In genomic region chr7:44712012-44712411, GRCh38 we compare ENCODE assay signal across 16 cellular contexts. TPM values are rescaled to one million over a fixed set of nuclear protein-coding genes. Genes with fewer than 3 reads are reported as not detected.
A peak's percentile ranks its signal among the peaks of the same experiment; 100 is the strongest.
DNase-seq lines count a peak whose midpoint lies in the region; ATAC-seq and TF ChIP-seq lines count a peak whose summit lies in the region.
"Had no signal": no experiment of that assay in that cellular context is flagged by ENCODE, and none has a peak within 500 bp of the region (broad histone marks: within the 10 kb centered on the region; RNA-seq: fewer than 3 reads in every experiment).

No MANE protein-coding gene starts in this region.

- no peak overlapping the region for H3K9ac ChIP-seq in MM.1S (ENCODE audit: low read length)

- CTCF ChIA-PET in activated CD4-positive, alpha-beta T cell treated with anti-CD3 and anti-CD28 coated beads for 36 hours (lab: Charles Lee), result no interaction called here

- no peak overlapping the region for H3K4me2 ChIP-seq in MM.1S (ENCODE audit: low read depth, low read length)

- H3K36me3 Mint-ChIP-seq in activated CD4-positive, alpha-beta T cell treated with anti-CD3 and anti-CD28 coated beads, Interleukin-2, amount 10 ng/mL, durations not matched to agents 24 days and 14 days (ENCODE audit: low read depth), result peaks cover 17% of the 10 kb centered on the region
- H3K36me3 Mint-ChIP-seq in activated CD4-positive, alpha-beta T cell treated with anti-CD3 and anti-CD28 coated beads for 36 hours (ENCODE audit: low read depth), result peaks cover 11% of the 10 kb centered on the region
- peaks cover 5% of the 10 kb centered on the region for H3K36me3 Mint-ChIP-seq in progenitor cell of endocrine pancreas (ENCODE audit: insufficient read depth)
- H3K36me3 Mint-ChIP-seq: naive B cell had no signal

- peaks cover 5% of the 10 kb centered on the region for H3K4me1 Mint-ChIP-seq in activated CD4-positive, alpha-beta T cell treated with anti-CD3 and anti-CD28 coated beads, Interleukin-2, amount 10 ng/mL, durations not matched to agents 24 days and 14 days
- H3K4me1 Mint-ChIP-seq in activated CD4-positive, alpha-beta T cell treated with anti-CD3 and anti-CD28 coated beads for 36 hours, result peaks cover 5% of the 10 kb centered on the region
- H3K4me1 Mint-ChIP-seq in progenitor cell of endocrine pancreas (ENCODE audit: low read depth), result peaks cover 22% of the 10 kb centered on the region

- no peaks in the 10 kb centered on the region for H4K20me1 ChIP-seq in MM.1S (ENCODE audit: insufficient read depth, low read length)

- H3K27ac ChIP-seq in MM.1S (ENCODE audit: low read length), result no peak overlapping the region
- no peak overlapping the region for H3K27ac ChIP-seq in thyroid gland

- H3K36me3 ChIP-seq in MM.1S (replicated peaks; ENCODE audit: insufficient read depth, low read length), result no peaks in the 10 kb centered on the region
- H3K36me3 ChIP-seq in thyroid gland, result peaks cover 27 to 30% of the 10 kb centered on the region in 2 donors

- no peak for ATAC-seq in activated CD4-positive, alpha-beta T cell treated with anti-CD3 and anti-CD28 coated beads for 36 hours
- no peak for ATAC-seq in HG03565 (IDR thresholded peaks at IDR 0.05; ENCODE audit: unreplicated experiment)

- H3K9me3 ChIP-seq in MM.1S (replicated peaks; ENCODE audit: insufficient read depth, low read length) (no peaks in the 10 kb centered on the region), thyroid gland (no peaks in the 10 kb centered on the region)

- H3K9me2 ChIP-seq in MM.1S (replicated peaks; ENCODE audit: insufficient read depth, low read length), result no peaks in the 10 kb centered on the region

- H3K4me1 ChIP-seq in MM.1S (ENCODE audit: low read length) (no peaks in the 10 kb centered on the region), thyroid gland (peaks cover 2 to 3% of the 10 kb centered on the region in 2 donors)

- WGBS in thyroid gland, 2 donors, result 48 to 52% methylated on average over 5 of the region's 5 CpGs

- peak overlapping the region; percentile 14 for H3K27ac Mint-ChIP-seq in activated CD4-positive, alpha-beta T cell treated with anti-CD3 and anti-CD28 coated beads, Interleukin-2, amount 10 ng/mL, durations not matched to agents 24 days and 14 days
- H3K27ac Mint-ChIP-seq in activated CD4-positive, alpha-beta T cell treated with anti-CD3 and anti-CD28 coated beads for 36 hours, result no peak overlapping the region
- peak overlapping the region; percentile 91 for H3K27ac Mint-ChIP-seq in progenitor cell of endocrine pancreas

- H3F3A ChIP-seq in MM.1S (ENCODE audit: insufficient read depth, low read length), result no peaks in the 10 kb centered on the region

- DNase-seq in activated CD4-positive, alpha-beta T cell treated with anti-CD3 and anti-CD28 coated beads, Interleukin-2, amount 10 ng/mL, durations not matched to agents 24 days and 14 days, result no peak
- no peak for DNase-seq in activated CD4-positive, alpha-beta T cell treated with anti-CD3 and anti-CD28 coated beads for 36 hours
- peak; percentile 49 for DNase-seq in NCI-H146 treated with DMSO at 0.1 percent for 48 hours (lab: John Stamatoyannopoulos, UW; ENCODE audit: unreplicated experiment)
- peak; percentile 12 for DNase-seq in fibroblast of villous mesenchyme (ENCODE audit: low read depth)
- no peak for DNase-seq in progenitor cell of endocrine pancreas (ENCODE audit: low spot score, unreplicated experiment)
- no peak for DNase-seq in MM.1S
- DNase-seq in thyroid gland, result no peak
- DNase-seq: activated CD4-positive, alpha-beta T cell treated with anti-CD3 and anti-CD28 coated beads, Interleukin-2, amount 50 U/mL, for 1 hour; activated effector memory CD4-positive, alpha-beta T cell treated with anti-CD3 and anti-CD28 coated beads, Interleukin-2, amount 50 U/mL, for 16 hours; cerebellar nuclear complex; DMS 273 treated with DMSO at 0.1 percent for 48 hours; naive B cell; NCI-H2171 treated with DMSO at 0.1 percent for 48 hours; OCI-M1 had no signal

- intact Hi-C loops in activated CD4-positive, alpha-beta T cell treated with anti-CD3 and anti-CD28 coated beads, Interleukin-2, amount 10 ng/mL, durations not matched to agents 24 days and 14 days (cut with micrococcal nuclease), result no loop called here
- intact Hi-C loops in activated CD4-positive, alpha-beta T cell treated with anti-CD3 and anti-CD28 coated beads for 36 hours (cut with DNase I, micrococcal nuclease), result no loop called here
- intact Hi-C loops in thyroid gland (cut with DNase I), result no loop called here

- H3K4me3 ChIP-seq in fibroblast of villous mesenchyme (ENCODE audit: low read depth, low read length) (no peak overlapping the region), MM.1S (ENCODE audit: low read length) (no peak overlapping the region), thyroid gland (replicated peaks in 1 of 3) (no peak overlapping the region)
- H3K4me3 ChIP-seq: skin epidermis had no signal

- H2AFZ ChIP-seq in MM.1S (ENCODE audit: low read length), result no peak overlapping the region

- no peak overlapping the region for H3K4me3 Mint-ChIP-seq in activated CD4-positive, alpha-beta T cell treated with anti-CD3 and anti-CD28 coated beads, Interleukin-2, amount 10 ng/mL, durations not matched to agents 24 days and 14 days
- no peak overlapping the region for H3K4me3 Mint-ChIP-seq in activated CD4-positive, alpha-beta T cell treated with anti-CD3 and anti-CD28 coated beads for 36 hours
- no peak overlapping the region for H3K4me3 Mint-ChIP-seq in progenitor cell of endocrine pancreas (ENCODE audit: low read depth)
- H3K4me3 Mint-ChIP-seq: naive B cell had no signal

- TF ChIP-seq CTCF in fibroblast of villous mesenchyme (IDR thresholded peaks at IDR 0.05; ENCODE audit: insufficient read depth, low read depth, low read length) (no peak), progenitor cell of endocrine pancreas (IDR thresholded peaks at IDR 0.05; ENCODE audit: unreplicated experiment) (no peak), MM.1S (IDR thresholded peaks at IDR 0.05; ENCODE audit: low read length) (no peak), thyroid gland (IDR thresholded peaks at IDR 0.05) (no peak)

- TF ChIP-seq POLR2A in thyroid gland (IDR thresholded peaks at IDR 0.05), result no peak

- POLR2A ChIA-PET in activated CD4-positive, alpha-beta T cell treated with anti-CD3 and anti-CD28 coated beads for 36 hours (lab: Charles Lee), result no interaction called here

- no peaks in the 10 kb centered on the region for H3K27me3 Mint-ChIP-seq in activated CD4-positive, alpha-beta T cell treated with anti-CD3 and anti-CD28 coated beads, Interleukin-2, amount 10 ng/mL, durations not matched to agents 24 days and 14 days
- H3K27me3 Mint-ChIP-seq in activated CD4-positive, alpha-beta T cell treated with anti-CD3 and anti-CD28 coated beads for 36 hours, result no peaks in the 10 kb centered on the region
- H3K27me3 Mint-ChIP-seq in progenitor cell of endocrine pancreas, result no peaks in the 10 kb centered on the region

- H3K27me3 ChIP-seq in MM.1S (replicated peaks; ENCODE audit: insufficient read depth, low read length) (no peaks in the 10 kb centered on the region), thyroid gland (no peaks in the 10 kb centered on the region)

- H3K9me3 Mint-ChIP-seq in activated CD4-positive, alpha-beta T cell treated with anti-CD3 and anti-CD28 coated beads, Interleukin-2, amount 10 ng/mL, durations not matched to agents 24 days and 14 days, result no peaks in the 10 kb centered on the region
- no peaks in the 10 kb centered on the region for H3K9me3 Mint-ChIP-seq in activated CD4-positive, alpha-beta T cell treated with anti-CD3 and anti-CD28 coated beads for 36 hours (ENCODE audit: low read depth)
- H3K9me3 Mint-ChIP-seq in progenitor cell of endocrine pancreas (ENCODE audit: low read depth), result no peaks in the 10 kb centered on the region
- H3K9me3 Mint-ChIP-seq: naive B cell had no signal

- no peaks in the 10 kb centered on the region for H3K79me2 ChIP-seq in MM.1S (ENCODE audit: low read length)

RNA-seq across cellular contexts. Expression of gene ZMIZ2, which starts 36.6 kb away (rescaled TPM):
- 130 and 133 TPM in 2 replicates for total RNA-seq in activated CD4-positive, alpha-beta T cell treated with anti-CD3 and anti-CD28 coated beads, Interleukin-2, amount 10 ng/mL, durations not matched to agents 24 days and 14 days
- 100 to 1,000 TPM in 1 of 2 experiments, 10 to 100 TPM in 1; 82.8 to 106 TPM for total RNA-seq in activated CD4-positive, alpha-beta T cell treated with anti-CD3 and anti-CD28 coated beads for 36 hours
- 10.8 and 12.2 TPM in 2 replicates for total RNA-seq in fibroblast of villous mesenchyme
- 217 and 222 TPM in 2 replicates for total RNA-seq in progenitor cell of endocrine pancreas
- total RNA-seq in thyroid gland, result 10 to 100 TPM; 43.1 to 57.7 (median 49.8) TPM

Comparison
In these comparisons a context has a peak if more than half of its experiments do, and no peak if none do; other contexts are left out.
1. DNase-seq: peak in NCI-H146 treated with DMSO at 0.1 percent for 48 hours (single experiment) and fibroblast of villous mesenchyme (single experiment); none in activated CD4-positive, alpha-beta T cell treated with anti-CD3 and anti-CD28 coated beads, Interleukin-2, amount 10 ng/mL, durations not matched to agents 24 days and 14 days (single experiment), activated CD4-positive, alpha-beta T cell treated with anti-CD3 and anti-CD28 coated beads for 36 hours (single experiment), progenitor cell of endocrine pancreas (single experiment), MM.1S (single experiment) and thyroid gland (0 of 2).